Comparison of ENCODE assay signal across 1 cellular context in genomic region chr1:234322097-234322496, GRCh38.
TF ChIP-seq lines count a peak whose summit lies in the region.

No MANE protein-coding gene starts in this region.

TF ChIP-seq in GM12878, 131 proteins besides CTCF, POLR2A, EP300 and RAD21:
- TF ChIP-seq SPI1 (IDR thresholded peaks at IDR 0.05; ENCODE audit: borderline replicate concordance, insufficient read depth, low read depth, low read length) (peak; percentile 74; the same call in 1 of the 2 replicates), MTA2 (IDR thresholded peaks at IDR 0.05; ENCODE audit: low read depth) (peak; percentile 45; the same call in 1 of the 2 replicates), ZNF384 (IDR thresholded peaks at IDR 0.05; ENCODE audit: borderline replicate concordance, low read depth, low read length) (peak; percentile 16; the same call in 1 of the 2 replicates), ZNF217 (IDR thresholded peaks at IDR 0.05) (no peak), NR2F1 (conservative IDR thresholded peaks at IDR 0.05) (0 out of 2 replicates have a peak, but pooled peaks have one; percentile 16), STAT3 (IDR thresholded peaks at IDR 0.05; ENCODE audit: low read depth, low read length) (no peak), ZSCAN29 (IDR thresholded peaks at IDR 0.05) (no peak)
- TF ChIP-seq, protein P1, sequence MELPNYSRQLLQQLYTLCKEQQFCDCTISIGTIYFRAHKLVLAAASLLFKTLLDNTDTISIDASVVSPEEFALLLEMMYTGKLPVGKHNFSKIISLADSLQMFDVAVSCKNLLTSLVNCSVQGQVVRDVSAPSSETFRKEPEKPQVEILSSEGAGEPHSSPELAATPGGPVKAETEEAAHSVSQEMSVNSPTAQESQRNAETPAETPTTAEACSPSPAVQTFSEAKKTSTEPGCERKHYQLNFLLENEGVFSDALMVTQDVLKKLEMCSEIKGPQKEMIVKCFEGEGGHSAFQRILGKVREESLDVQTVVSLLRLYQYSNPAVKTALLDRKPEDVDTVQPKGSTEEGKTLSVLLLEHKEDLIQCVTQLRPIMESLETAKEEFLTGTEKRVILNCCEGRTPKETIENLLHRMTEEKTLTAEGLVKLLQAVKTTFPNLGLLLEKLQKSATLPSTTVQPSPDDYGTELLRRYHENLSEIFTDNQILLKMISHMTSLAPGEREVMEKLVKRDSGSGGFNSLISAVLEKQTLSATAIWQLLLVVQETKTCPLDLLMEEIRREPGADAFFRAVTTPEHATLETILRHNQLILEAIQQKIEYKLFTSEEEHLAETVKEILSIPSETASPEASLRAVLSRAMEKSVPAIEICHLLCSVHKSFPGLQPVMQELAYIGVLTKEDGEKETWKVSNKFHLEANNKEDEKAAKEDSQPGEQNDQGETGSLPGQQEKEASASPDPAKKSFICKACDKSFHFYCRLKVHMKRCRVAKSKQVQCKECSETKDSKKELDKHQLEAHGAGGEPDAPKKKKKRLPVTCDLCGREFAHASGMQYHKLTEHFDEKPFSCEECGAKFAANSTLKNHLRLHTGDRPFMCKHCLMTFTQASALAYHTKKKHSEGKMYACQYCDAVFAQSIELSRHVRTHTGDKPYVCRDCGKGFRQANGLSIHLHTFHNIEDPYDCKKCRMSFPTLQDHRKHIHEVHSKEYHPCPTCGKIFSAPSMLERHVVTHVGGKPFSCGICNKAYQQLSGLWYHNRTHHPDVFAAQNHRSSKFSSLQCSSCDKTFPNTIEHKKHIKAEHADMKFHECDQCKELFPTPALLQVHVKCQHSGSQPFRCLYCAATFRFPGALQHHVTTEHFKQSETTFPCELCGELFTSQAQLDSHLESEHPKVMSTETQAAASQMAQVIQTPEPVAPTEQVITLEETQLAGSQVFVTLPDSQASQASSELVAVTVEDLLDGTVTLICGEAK (IDR thresholded peaks at IDR 0.05; ENCODE audit: borderline replicate concordance), result peak; percentile 32; the same call in 1 of the 2 replicates
